Comparison of ENCODE assay signal across 22 cellular contexts in the genomic region with DNA sequence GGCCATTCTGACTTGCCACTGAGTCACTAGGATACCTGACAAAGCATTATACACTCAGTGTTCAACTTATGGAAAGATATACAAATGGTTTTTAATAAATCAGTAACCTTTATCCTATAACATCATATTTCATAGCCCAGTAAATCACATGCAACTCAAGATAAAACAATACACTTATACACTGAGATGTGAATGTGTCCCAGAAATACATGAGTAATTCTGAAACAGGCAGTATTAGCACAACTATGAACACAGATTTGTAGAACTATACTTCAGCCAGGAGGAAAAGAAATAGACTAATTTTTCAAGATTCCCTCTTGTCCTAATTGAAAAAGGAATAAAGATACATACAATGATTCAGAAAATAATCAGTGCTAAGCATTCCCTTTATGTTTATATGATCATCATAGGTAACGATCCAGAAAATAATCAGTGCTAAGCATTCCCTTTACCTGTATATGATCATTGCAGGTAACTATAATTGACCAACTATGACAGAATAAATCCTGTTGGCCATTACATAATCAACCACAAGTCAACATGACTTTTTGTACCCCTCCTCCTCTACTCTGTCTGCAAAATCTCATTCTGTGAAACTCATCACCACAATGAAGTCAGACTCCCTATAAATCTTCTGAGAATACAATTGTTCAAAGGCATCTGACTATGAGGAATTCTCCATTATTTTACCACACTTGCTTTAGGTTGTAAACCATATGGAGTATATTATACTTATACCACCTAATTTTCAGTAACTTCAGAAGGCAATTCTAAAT. TPM values are rescaled to one million over a fixed set of nuclear protein-coding genes. Genes with fewer than 3 reads are reported as not detected.
DNase-seq lines count a peak whose midpoint lies in the region; ATAC-seq and TF ChIP-seq lines count a peak whose summit lies in the region.
"Had no signal": no experiment of that assay in that cellular context is flagged by ENCODE, and none has a peak within 500 bp of the region (broad histone marks: within the 10 kb centered on the region; RNA-seq: fewer than 3 reads in every experiment).

No MANE protein-coding gene starts in this region.

- CTCF ChIA-PET in mammary epithelial cell (lab: Charles Lee; ENCODE audit: low non-redundant PET) (no interaction called here), MCF 10A (lab: Yijun Ruan, JAX) (interaction anchor here (0.6 to 0.7 kb wide), 2 partner anchors 234 to 258 kb away, joined by 3 read pairs; no protein-coding TSS in a partner anchor), OCI-LY7 (lab: Charles Lee; ENCODE audit: unreplicated experiment) (interaction anchor here (0.6 kb wide), 1 partner anchor 22 kb away, joined by 3 read pairs; no protein-coding TSS in a partner anchor)

- peak; percentile 12 for DNase-seq in mammary epithelial cell
- DNase-seq in MCF 10A (ENCODE audit: unreplicated experiment), result no peak
- DNase-seq in epithelial cell of esophagus (ENCODE audit: low read depth), result peak; percentile 9
- peak; percentile 0 for DNase-seq in osteoblast (ENCODE audit: insufficient read length, low spot score, missing footprints)
- no peak for DNase-seq in OCI-LY7 (ENCODE audit: low spot score)
- no peak for DNase-seq in HCEC 1CT
- DNase-seq: Caco-2; CD4-positive, alpha-beta memory T cell; GOT3; KBM-7; NCI-H1092 treated with DMSO at 0.1 percent for 48 hours; NCI-H1436 treated with DMSO at 0.1 percent for 48 hours; NCI-H2029; NCI-H226; NCI-H524 had no signal

- dilution Hi-C loops in mammary epithelial cell (cut with HindIII; ENCODE audit: low sequenced_read_pairs), result no loop called here

- no peaks in the 10 kb centered on the region for H3K27me3 ChIP-seq in mammary epithelial cell (ENCODE audit: insufficient read depth, low read length)
- H3K27me3 ChIP-seq in osteoblast (ENCODE audit: insufficient read depth, low read length), result no peaks in the 10 kb centered on the region
- H3K27me3 ChIP-seq: BLaER1 treated with 17β-estradiol and CSF1 and Interleukin-3, amounts not matched to agents 10 nM and 100 nM; SJSA1 had no signal

- BruUV-seq in mammary epithelial cell (replicated peaks; lab: Mats Ljungman, UMichigan), result no TSS peak
- no TSS peak for BruUV-seq in MCF 10A (replicated peaks; lab: Mats Ljungman, UMichigan)
- no TSS peak for BruUV-seq in OCI-LY7 (replicated peaks; lab: Mats Ljungman, UMichigan)

- H3K4me3 ChIP-seq in mammary epithelial cell (replicated peaks in 1 of 3; ENCODE audit: insufficient read depth in 1 of 3, low read depth in 2 of 3, low read length in 3 of 3), result no peak overlapping the region
- no peak overlapping the region for H3K4me3 ChIP-seq in epithelial cell of esophagus (ENCODE audit: low read length)
- H3K4me3 ChIP-seq in osteoblast (ENCODE audit: insufficient read depth, low read length), result no peak overlapping the region
- H3K4me3 ChIP-seq in OCI-LY7 (ENCODE audit: low read depth, low read length, poor library complexity, severe bottlenecking), result no peak overlapping the region
- H3K4me3 ChIP-seq: BLaER1 treated with 17β-estradiol and CSF1 and Interleukin-3, amounts not matched to agents 10 nM and 100 nM; SJSA1 had no signal

- no peak overlapping the region for H2AFZ ChIP-seq in mammary epithelial cell (ENCODE audit: low read depth, low read length)
- no peak overlapping the region for H2AFZ ChIP-seq in osteoblast (ENCODE audit: low read length)
- H2AFZ ChIP-seq in OCI-LY7 (ENCODE audit: low read length), result no peak overlapping the region

- H3K79me2 ChIP-seq in mammary epithelial cell (ENCODE audit: insufficient read depth, low read length) (no peaks in the 10 kb centered on the region), osteoblast (ENCODE audit: insufficient read depth, low read length) (no peaks in the 10 kb centered on the region), OCI-LY7 (ENCODE audit: insufficient read depth, low read depth, low read length) (no peaks in the 10 kb centered on the region)

- H3K4me1 Mint-ChIP-seq in MCF 10A (ENCODE audit: insufficient read depth, unreplicated experiment), result no peaks in the 10 kb centered on the region

- H4K20me1 ChIP-seq in mammary epithelial cell (ENCODE audit: insufficient read depth, low read length) (no peaks in the 10 kb centered on the region), osteoblast (ENCODE audit: insufficient read depth, low read length) (no peaks in the 10 kb centered on the region), OCI-LY7 (ENCODE audit: insufficient read depth, low read length) (0 out of 2 replicates have a peak, but pooled peaks cover under 1% of the 10 kb centered on the region)
- H4K20me1 ChIP-seq: BLaER1 treated with 17β-estradiol and CSF1 and Interleukin-3, amounts not matched to agents 10 nM and 100 nM had no signal

- no peaks in the 10 kb centered on the region for H3K9me2 ChIP-seq in OCI-LY7 (ENCODE audit: insufficient read depth, low read length)

- H3K9me3 Mint-ChIP-seq in MCF 10A (ENCODE audit: unreplicated experiment), result no peaks in the 10 kb centered on the region

- H3K27ac Mint-ChIP-seq in MCF 10A (ENCODE audit: low read depth, unreplicated experiment), result no peak overlapping the region
- H3K27ac Mint-ChIP-seq: CD4-positive, alpha-beta memory T cell had no signal

- in situ Hi-C loops in mammary epithelial cell (cut with MboI; ENCODE audit: low sequenced_read_pairs in 2 of 2), result no loop called here

- H3K36me3 ChIP-seq in mammary epithelial cell (ENCODE audit: insufficient read depth, low read length) (no peaks in the 10 kb centered on the region), osteoblast (ENCODE audit: insufficient read depth, low read length) (no peaks in the 10 kb centered on the region), OCI-LY7 (ENCODE audit: insufficient read depth, low read length) (peaks cover 8% of the 10 kb centered on the region)
- H3K36me3 ChIP-seq: SJSA1 had no signal

- H3K4me3 Mint-ChIP-seq in MCF 10A (ENCODE audit: unreplicated experiment), result no peak overlapping the region
- H3K4me3 Mint-ChIP-seq: CD4-positive, alpha-beta memory T cell had no signal

- H3K27ac ChIP-seq in mammary epithelial cell (ENCODE audit: insufficient read depth, low read depth, low read length) (no peak overlapping the region), osteoblast (ENCODE audit: low read depth, low read length) (no peak overlapping the region), OCI-LY7 (ENCODE audit: low read depth, low read length, poor library complexity, severe bottlenecking) (no peak overlapping the region)
- H3K27ac ChIP-seq: 22Rv1; BLaER1 treated with 17β-estradiol and CSF1 and Interleukin-3, amounts not matched to agents 10 nM and 100 nM; SJSA1 had no signal

- 100% methylated on average over 1 of the region's 1 CpG for WGBS in mammary epithelial cell (ENCODE audit: low coverage, missing lambda C conversion rate)

- no peak overlapping the region for H3K9ac ChIP-seq in mammary epithelial cell (ENCODE audit: insufficient read depth, low read length)
- H3K9ac ChIP-seq: BLaER1 treated with 17β-estradiol and CSF1 and Interleukin-3, amounts not matched to agents 10 nM and 100 nM had no signal

- TF ChIP-seq CTCF in mammary epithelial cell (conservative IDR thresholded peaks at IDR 0.05 in 1 of 2, IDR thresholded peaks at IDR 0.05 in 1 of 2; ENCODE audit: extremely low read depth in 1 of 2, insufficient read depth in 1 of 2, low read depth in 1 of 2, low read length in 2 of 2), result no peak
- TF ChIP-seq CTCF in MCF 10A (IDR thresholded peaks at IDR 0.05; ENCODE audit: unreplicated experiment), result no peak
- TF ChIP-seq CTCF in epithelial cell of esophagus (IDR thresholded peaks at IDR 0.05; ENCODE audit: insufficient read depth, low read depth, low read length, missing control alignments), result no peak
- TF ChIP-seq CTCF in osteoblast (IDR thresholded peaks at IDR 0.05; ENCODE audit: extremely low read depth, low read depth, low read length), result no peak
- no peak for TF ChIP-seq CTCF in OCI-LY7 (conservative IDR thresholded peaks at IDR 0.05; ENCODE audit: low read length)

- H3K4me2 ChIP-seq in mammary epithelial cell (ENCODE audit: insufficient read depth, low read depth, low read length) (no peak overlapping the region), osteoblast (ENCODE audit: insufficient read depth, low read length) (no peak overlapping the region), OCI-LY7 (ENCODE audit: low read length) (no peak overlapping the region)
- H3K4me2 ChIP-seq: BLaER1 treated with 17β-estradiol and CSF1 and Interleukin-3, amounts not matched to agents 10 nM and 100 nM had no signal

- intact Hi-C loops in mammary epithelial cell (cut with micrococcal nuclease) (no loop called here), MCF 10A (cut with micrococcal nuclease) (no loop called here), OCI-LY7 (cut with micrococcal nuclease; ENCODE audit: unreplicated experiment) (no loop called here)

- no peaks in the 10 kb centered on the region for H3K27me3 Mint-ChIP-seq in MCF 10A (ENCODE audit: insufficient read depth, unreplicated experiment)
- H3K27me3 Mint-ChIP-seq: CD4-positive, alpha-beta memory T cell had no signal

- H3K4me1 ChIP-seq in mammary epithelial cell (ENCODE audit: insufficient read depth, low read length), result no peaks in the 10 kb centered on the region
- no peaks in the 10 kb centered on the region for H3K4me1 ChIP-seq in osteoblast (ENCODE audit: insufficient read depth, low read length)
- H3K4me1 ChIP-seq in OCI-LY7 (ENCODE audit: insufficient read depth, low read length, poor library complexity, severe bottlenecking), result no peaks in the 10 kb centered on the region
- H3K4me1 ChIP-seq: BLaER1 treated with 17β-estradiol and CSF1 and Interleukin-3, amounts not matched to agents 10 nM and 100 nM; Caco-2; SJSA1 had no signal

- POLR2A ChIA-PET in MCF 10A (lab: Yijun Ruan, JAX), result interaction anchor here (1.6 kb wide), 1 partner anchor 30 kb away, joined by 4 read pairs; the partner anchor contains the start of gene HACE1
- POLR2A ChIA-PET in OCI-LY7 (lab: Charles Lee), result interaction anchor here (1.1 kb wide), 1 partner anchor 23 kb away, joined by 8 read pairs; no protein-coding TSS in a partner anchor

- ATAC-seq in HG03196 (IDR thresholded peaks at IDR 0.05; ENCODE audit: unreplicated experiment) (no peak), HG02981 (IDR thresholded peaks at IDR 0.05; ENCODE audit: unreplicated experiment) (no peak)
- ATAC-seq: HCT116, Right ventricle myocardium inferior had no signal

- peaks cover 13% of the 10 kb centered on the region for H3K36me3 Mint-ChIP-seq in MCF 10A (ENCODE audit: insufficient read depth, unreplicated experiment)

- H3K9me3 ChIP-seq in mammary epithelial cell (replicated peaks; ENCODE audit: insufficient read depth, low read length) (no peaks in the 10 kb centered on the region), osteoblast (ENCODE audit: low read depth, low read length) (no peaks in the 10 kb centered on the region), OCI-LY7 (ENCODE audit: low read length) (no peaks in the 10 kb centered on the region)
- H3K9me3 ChIP-seq: Caco-2, SJSA1 had no signal

RNA-seq across cellular contexts. Expression of gene HACE1, which starts 30.3 kb away (rescaled TPM):
- total RNA-seq in mammary epithelial cell (10 to 100 TPM; 11.2 to 18.3 TPM), MCF 10A (2022) (5.5 and 8.3 TPM in 2 replicates), osteoblast (16.6 and 18.9 TPM in 2 replicates), OCI-LY7 (2022) (22.1 and 24.9 TPM in 2 replicates)
- 4.1 TPM for polyA plus RNA-seq in mammary epithelial cell
- 26.5 TPM for polyA minus RNA-seq in mammary epithelial cell
- total RNA-seq in OCI-LY7 (2014; rRNA removed; shearing (Covaris generic)), result 16.6 and 22.2 TPM in 2 replicates

Comparison
In these comparisons a context has a peak if more than half of its experiments do, and no peak if none do; other contexts are left out.
1. DNase-seq: peak in mammary epithelial cell (single experiment), epithelial cell of esophagus (single experiment) and osteoblast (single experiment); none in MCF 10A (single experiment), OCI-LY7 (single experiment) and HCEC 1CT (single experiment).